In genomic region chr11:6705905-6706535, GRCh38 we compare ENCODE assay signal across 8 cellular contexts.
DNase-seq lines count a peak whose midpoint lies in the region; ATAC-seq and TF ChIP-seq lines count a peak whose summit lies in the region.

No MANE protein-coding gene starts in this region.

- no peak overlapping the region for H3K9ac ChIP-seq in SU-DHL-6 (ENCODE audit: low read length)

- peak overlapping the region; percentile 6 for H3K27ac Mint-ChIP-seq in central memory CD8-positive, alpha-beta T cell (ENCODE audit: low read depth)
- peak overlapping the region; percentile 51 for H3K27ac Mint-ChIP-seq in stimulated activated memory B cell treated with anti-CD40 and anti-IgM and Interleukin-4, amounts not matched to agents 10 μg/mL and 1 μg/mL and 100 μg/mL, for 72 hours

- H3K4me3 Mint-ChIP-seq in central memory CD8-positive, alpha-beta T cell: no peak overlapping the region
- no peak overlapping the region for H3K4me3 Mint-ChIP-seq in stimulated activated memory B cell treated with anti-CD40 and anti-IgM and Interleukin-4, amounts not matched to agents 10 μg/mL and 1 μg/mL and 100 μg/mL, for 72 hours

- H3K27me3 ChIP-seq in SU-DHL-6 (ENCODE audit: low read length): no peaks in the 10 kb centered on the region

- peaks cover 13% of the 10 kb centered on the region for H3K36me3 Mint-ChIP-seq in central memory CD8-positive, alpha-beta T cell (ENCODE audit: insufficient read depth)
- peaks cover 8% of the 10 kb centered on the region for H3K36me3 Mint-ChIP-seq in stimulated activated memory B cell treated with anti-CD40 and anti-IgM and Interleukin-4, amounts not matched to agents 10 μg/mL and 1 μg/mL and 100 μg/mL, for 72 hours

- no peaks in the 10 kb centered on the region for H3K9me2 ChIP-seq in SU-DHL-6 (replicated peaks; ENCODE audit: insufficient read depth, low read length)

- peak; percentile 82 for TF ChIP-seq CTCF in GM10248 (IDR thresholded peaks at IDR 0.05; ENCODE audit: control extremely low read depth, extremely low read depth, low read depth, missing control alignments)
- peak; percentile 94 for TF ChIP-seq CTCF in SU-DHL-6 (IDR thresholded peaks at IDR 0.05; ENCODE audit: insufficient read depth, low read length, poor library complexity, severe bottlenecking)

- H3K27me3 Mint-ChIP-seq in central memory CD8-positive, alpha-beta T cell: no peaks in the 10 kb centered on the region
- no peaks in the 10 kb centered on the region for H3K27me3 Mint-ChIP-seq in stimulated activated memory B cell treated with anti-CD40 and anti-IgM and Interleukin-4, amounts not matched to agents 10 μg/mL and 1 μg/mL and 100 μg/mL, for 72 hours

- in situ Hi-C loops in ACHN (cut with HindIII; ENCODE audit: low pct_ligation_motif_present, low pct_unique_long_range_greater_than_20kb, low sequenced_read_pairs): no loop called here

- no peaks in the 10 kb centered on the region for H3K36me3 ChIP-seq in SU-DHL-6 (ENCODE audit: low read length)

- TF ChIP-seq RAD21 in Ishikawa (IDR thresholded peaks at IDR 0.05; ENCODE audit: low read depth): peak; percentile 55

- no peak overlapping the region for H3K4me3 ChIP-seq in SU-DHL-6 (ENCODE audit: insufficient read depth, low read length, poor library complexity, severe bottlenecking)

- no peaks in the 10 kb centered on the region for H4K20me1 ChIP-seq in SU-DHL-6 (ENCODE audit: low read depth, low read length)

- H3K27ac ChIP-seq in SU-DHL-6 (ENCODE audit: low read depth, low read length): no peak overlapping the region

- no peak for TF ChIP-seq EP300 in Ishikawa (IDR thresholded peaks at IDR 0.05; ENCODE audit: borderline replicate concordance)

- H3K9me3 ChIP-seq in SU-DHL-6 (ENCODE audit: insufficient read depth, low read length): no peaks in the 10 kb centered on the region

- POLR2A ChIA-PET in GM10248 (lab: Yijun Ruan, JAX): no interaction called here

- peaks cover 25% of the 10 kb centered on the region for H3K4me1 Mint-ChIP-seq in central memory CD8-positive, alpha-beta T cell
- H3K4me1 Mint-ChIP-seq in stimulated activated memory B cell treated with anti-CD40 and anti-IgM and Interleukin-4, amounts not matched to agents 10 μg/mL and 1 μg/mL and 100 μg/mL, for 72 hours: peaks cover 29% of the 10 kb centered on the region

- no peaks in the 10 kb centered on the region for H3K79me2 ChIP-seq in SU-DHL-6 (ENCODE audit: insufficient read depth, low read length)

- H3K4me2 ChIP-seq in SU-DHL-6 (ENCODE audit: low read depth, low read length, poor library complexity, severe bottlenecking): no peak overlapping the region

- CTCF ChIA-PET in GM10248 (lab: Yijun Ruan, JAX): interaction anchor here (0.7 to 3.7 kb wide), 31 partner anchors 9 to 328 kb away, joined by 3 to 51 read pairs (median 5); partner anchors contain the start of genes ARFIP2, MRPL17 and TIMM10B

- no peaks in the 10 kb centered on the region for H3F3A ChIP-seq in SU-DHL-6 (ENCODE audit: insufficient read depth)

- peak; percentile 37 for DNase-seq in ACHN
- DNase-seq in GM10248 (ENCODE audit: extremely low spot score): peak; percentile 47
- DNase-seq in central memory CD8-positive, alpha-beta T cell (ENCODE audit: low spot score in 2 of 2): peak in 1 of 2 donors; percentile 19
- DNase-seq in kidney glomerular epithelial cell (lab: John Stamatoyannopoulos, UW): peak; percentile 19
- no peak for DNase-seq in GDM1 (lab: John Stamatoyannopoulos, UW)

- H3K9me3 Mint-ChIP-seq in central memory CD8-positive, alpha-beta T cell: no peaks in the 10 kb centered on the region
- H3K9me3 Mint-ChIP-seq in stimulated activated memory B cell treated with anti-CD40 and anti-IgM and Interleukin-4, amounts not matched to agents 10 μg/mL and 1 μg/mL and 100 μg/mL, for 72 hours: no peaks in the 10 kb centered on the region

- no peak for ATAC-seq in central memory CD8-positive, alpha-beta T cell (replicated peaks; ENCODE audit: extremely low read depth, poor library complexity, severe bottlenecking)
- no peak for ATAC-seq in stimulated activated memory B cell treated with anti-CD40 and anti-IgM and Interleukin-4, amounts not matched to agents 10 μg/mL and 1 μg/mL and 100 μg/mL, for 72 hours

- no peak overlapping the region for H2AFZ ChIP-seq in SU-DHL-6 (ENCODE audit: low read depth, low read length, severe bottlenecking)

TF ChIP-seq in Ishikawa, 13 proteins besides CTCF, POLR2A, EP300 and RAD21:
- no peak for TF ChIP-seq EGR1 (IDR thresholded peaks at IDR 0.05)
- TF ChIP-seq CEBPB (IDR thresholded peaks at IDR 0.05): peak; percentile 60
TF ChIP-seq in Ishikawa: peak in this region for 1.
